ENCODE assay signal across 8 cellular contexts in genomic region chr9:100426532-100427365, GRCh38.
A peak's percentile ranks its signal among the peaks of the same experiment; 100 is the strongest.
DNase-seq lines count a peak whose midpoint lies in the region; ATAC-seq and TF ChIP-seq lines count a peak whose summit lies in the region.

TSS of gene MSANTD3 (plus strand) at chr9:100427143. CDS start at chr9:100441939, 14,796 bp downstream.

- H3K4me1 Mint-ChIP-seq in central memory CD8-positive, alpha-beta T cell = peaks cover 43% of the 10 kb centered on the region

- peak; percentile 86 for ATAC-seq in HG02759 (IDR thresholded peaks at IDR 0.05; ENCODE audit: unreplicated experiment)
- ATAC-seq in central memory CD8-positive, alpha-beta T cell (replicated peaks; ENCODE audit: extremely low read depth, poor library complexity, severe bottlenecking) = peak; percentile 85

- H3K4me3 Mint-ChIP-seq in central memory CD8-positive, alpha-beta T cell = peak within 1 kb of the TSS; percentile 98

- peaks cover 3% of the 10 kb centered on the region for H3K36me3 Mint-ChIP-seq in central memory CD8-positive, alpha-beta T cell (ENCODE audit: insufficient read depth)

- H3K27ac ChIP-seq in VCaP = peak within 1 kb of the TSS; percentile 89

- H3K27ac Mint-ChIP-seq in central memory CD8-positive, alpha-beta T cell (ENCODE audit: low read depth) = peak within 1 kb of the TSS; percentile 90

- peaks cover 8% of the 10 kb centered on the region for H3K27me3 Mint-ChIP-seq in central memory CD8-positive, alpha-beta T cell

- DNase-seq in NCI-H1417 (lab: John Stamatoyannopoulos, UW) (peak; percentile 43 to 86 (median 86)), NCI-H1417 treated with DMSO at 0.1 percent for 48 hours (lab: John Stamatoyannopoulos, UW) (no peak), NCI-H1105 treated with DMSO at 0.1 percent for 48 hours (lab: John Stamatoyannopoulos, UW) (peak; percentile 46), islet precursor cell (peak; percentile 90)
- DNase-seq in central memory CD8-positive, alpha-beta T cell (ENCODE audit: low spot score in 2 of 2) = no peak
- DNase-seq in stimulated activated CD4-positive, alpha-beta T cell treated with anti-CD3 and anti-CD28 coated beads, Interleukin-12 subunit alpha, Interleukin-12 subunit beta, amount 100 ng/mL, for 24 hours (ENCODE audit: low read depth in 2 of 2) = peak; percentile 19 to 41

- H3K9me3 Mint-ChIP-seq in central memory CD8-positive, alpha-beta T cell = no peaks in the 10 kb centered on the region

- peak; percentile 21 for TF ChIP-seq CTCF in VCaP (conservative IDR thresholded peaks at IDR 0.05)

Comparison
In these comparisons a context has a peak if more than half of its experiments do, and no peak if none do; other contexts are left out.
1. DNase-seq: peak in NCI-H1417 (3 of 3), NCI-H1105 treated with DMSO at 0.1 percent for 48 hours (single experiment), islet precursor cell (single experiment) and stimulated activated CD4-positive, alpha-beta T cell treated with anti-CD3 and anti-CD28 coated beads, Interleukin-12 subunit alpha, Interleukin-12 subunit beta, amount 100 ng/mL, for 24 hours (2 of 2); none in NCI-H1417 treated with DMSO at 0.1 percent for 48 hours (single experiment) and central memory CD8-positive, alpha-beta T cell (0 of 2).